In genomic region chrX:46577116-46578005, GRCh38 we compare ENCODE assay signal across 13 cellular contexts. TPM values are rescaled to one million over a fixed set of nuclear protein-coding genes. Genes with fewer than 3 reads are reported as not detected.
DNase-seq lines count a peak whose midpoint lies in the region; ATAC-seq and TF ChIP-seq lines count a peak whose summit lies in the region.
"Had no signal": no experiment of that assay in that cellular context is flagged by ENCODE, and none has a peak within 500 bp of the region (broad histone marks: within the 10 kb centered on the region; RNA-seq: fewer than 3 reads in every experiment).

No MANE protein-coding gene starts in this region.

- 74% methylated on average over 7 of the region's 7 CpGs for WGBS in suprapubic skin

- ATAC-seq in Right ventricle myocardium inferior (no peak), GM21529 (IDR thresholded peaks at IDR 0.05; ENCODE audit: unreplicated experiment) (no peak), left lung (no peak)
- ATAC-seq: naive thymus-derived CD4-positive, alpha-beta T cell had no signal

- no peak for TF ChIP-seq CTCF in left ventricle myocardium inferior (IDR thresholded peaks at IDR 0.05; ENCODE audit: borderline replicate concordance)
- TF ChIP-seq CTCF in epithelial cell of esophagus (IDR thresholded peaks at IDR 0.05; ENCODE audit: insufficient read depth, low read depth, low read length, missing control alignments), result no peak
- no peak for TF ChIP-seq CTCF in suprapubic skin (IDR thresholded peaks at IDR 0.05)
- TF ChIP-seq CTCF in left lung (IDR thresholded peaks at IDR 0.05), result no peak

- no peaks in the 10 kb centered on the region for H3K9me3 ChIP-seq in left ventricle myocardium inferior (replicated peaks)
- H3K9me3 ChIP-seq in NT2/D1 (ENCODE audit: insufficient read depth, low read length), result no peaks in the 10 kb centered on the region
- no peaks in the 10 kb centered on the region for H3K9me3 ChIP-seq in suprapubic skin
- H3K9me3 ChIP-seq in left lung, result no peaks in the 10 kb centered on the region
- H3K9me3 ChIP-seq: tibial nerve had no signal

- H3K27ac ChIP-seq in left ventricle myocardium inferior (replicated peaks), result peak overlapping the region; percentile 93
- H3K27ac ChIP-seq in suprapubic skin, result no peak overlapping the region
- no peak overlapping the region for H3K27ac ChIP-seq in left lung

- no peak for TF ChIP-seq POLR2A in suprapubic skin (IDR thresholded peaks at IDR 0.05)

- no peak for TF ChIP-seq EP300 in suprapubic skin (IDR thresholded peaks at IDR 0.05)

- H3K4me1 ChIP-seq in left ventricle myocardium inferior (peaks cover 55% of the 10 kb centered on the region), NT2/D1 (ENCODE audit: insufficient read depth, insufficient read length) (no peaks in the 10 kb centered on the region), suprapubic skin (peaks cover 23% of the 10 kb centered on the region), left lung (peaks cover 0 to 28% of the 10 kb centered on the region in 2 donors)

- H3K36me3 ChIP-seq in left ventricle myocardium inferior (no peaks in the 10 kb centered on the region), NT2/D1 (ENCODE audit: insufficient read depth, insufficient read length, low read length) (peaks cover 31% of the 10 kb centered on the region), suprapubic skin (no peaks in the 10 kb centered on the region), left lung (no peaks in the 10 kb centered on the region)
- H3K36me3 ChIP-seq: tibial nerve had no signal

- intact Hi-C loops in left ventricle myocardium inferior (cut with micrococcal nuclease) (loop anchor here (10.0 kb wide), 1 partner anchor 67 kb away; no protein-coding TSS in a partner anchor), Right ventricle myocardium inferior (cut with DNase I) (no loop called here), left lung (cut with DNase I) (no loop called here)

- peak overlapping the region; percentile 18 for H3K9ac ChIP-seq in NT2/D1 (ENCODE audit: insufficient read length, low read depth)

- H3K27me3 ChIP-seq in left ventricle myocardium inferior (ENCODE audit: low read depth), result no peaks in the 10 kb centered on the region
- H3K27me3 ChIP-seq in NT2/D1 (ENCODE audit: insufficient read depth, insufficient read length), result peaks cover 3% of the 10 kb centered on the region
- no peaks in the 10 kb centered on the region for H3K27me3 ChIP-seq in suprapubic skin
- peaks cover 0 to 10% of the 10 kb centered on the region in 2 donors for H3K27me3 ChIP-seq in left lung
- H3K27me3 ChIP-seq: tibial nerve had no signal

- H3K4me3 ChIP-seq in left ventricle myocardium inferior, result peak overlapping the region; percentile 82
- H3K4me3 ChIP-seq in NT2/D1 (ENCODE audit: insufficient read length, low read depth), result no peak overlapping the region
- H3K4me3 ChIP-seq in epithelial cell of esophagus (ENCODE audit: low read length), result no peak overlapping the region
- H3K4me3 ChIP-seq in suprapubic skin, result peak overlapping the region; percentile 61
- no peak overlapping the region for H3K4me3 ChIP-seq in left lung

- DNase-seq in left ventricle myocardium inferior (no peak), Right ventricle myocardium inferior (ENCODE audit: missing footprints) (no peak), NT2/D1 (ENCODE audit: low read depth, low spot score) (no peak), epithelial cell of esophagus (ENCODE audit: low read depth) (peak; percentile 35), suprapubic skin (ENCODE audit: low spot score in 2 of 2) (no peak), left lung (no peak), NCI-H524 (lab: John Stamatoyannopoulos, UW) (no peak)
- DNase-seq: activated CD4-positive, CD25-positive, alpha-beta regulatory T cell treated with anti-CD3 and anti-CD28 coated beads, Interleukin-2, amount 50 U/mL, for 72 hours; DMS79; hippocampal formation; naive thymus-derived CD4-positive, alpha-beta T cell had no signal

RNA-seq across cellular contexts. Expression of gene CHST7, which starts 3.8 kb away (rescaled TPM):
- 15.9 TPM for total RNA-seq in left ventricle myocardium inferior
- total RNA-seq in Right ventricle myocardium inferior, result 15.1 TPM
- total RNA-seq in suprapubic skin, result 1 to 10 TPM; 5.8 to 7.9 (median 7.0) TPM
- 1 to 10 TPM; 6.9 to 7.3 TPM for total RNA-seq in left lung

RNA-seq across cellular contexts. Expression of gene ZNF674, which starts 32.1 kb away (rescaled TPM):
- total RNA-seq in left ventricle myocardium inferior, result 2.9 TPM
- total RNA-seq in Right ventricle myocardium inferior, result 2.2 TPM
- 1 to 10 TPM; 1.9 to 6.2 (median 3.7) TPM for total RNA-seq in suprapubic skin
- 1 to 10 TPM; 4.1 to 5.0 TPM for total RNA-seq in left lung

Comparison
In these comparisons a context has a peak if more than half of its experiments do, and no peak if none do; other contexts are left out.
1. H3K4me3 ChIP-seq: peak in left ventricle myocardium inferior (single experiment) and suprapubic skin (single experiment); none in NT2/D1 (single experiment), epithelial cell of esophagus (single experiment) and left lung (0 of 2).